6 cellular contexts compared by ENCODE assay signal in the genomic region with DNA sequence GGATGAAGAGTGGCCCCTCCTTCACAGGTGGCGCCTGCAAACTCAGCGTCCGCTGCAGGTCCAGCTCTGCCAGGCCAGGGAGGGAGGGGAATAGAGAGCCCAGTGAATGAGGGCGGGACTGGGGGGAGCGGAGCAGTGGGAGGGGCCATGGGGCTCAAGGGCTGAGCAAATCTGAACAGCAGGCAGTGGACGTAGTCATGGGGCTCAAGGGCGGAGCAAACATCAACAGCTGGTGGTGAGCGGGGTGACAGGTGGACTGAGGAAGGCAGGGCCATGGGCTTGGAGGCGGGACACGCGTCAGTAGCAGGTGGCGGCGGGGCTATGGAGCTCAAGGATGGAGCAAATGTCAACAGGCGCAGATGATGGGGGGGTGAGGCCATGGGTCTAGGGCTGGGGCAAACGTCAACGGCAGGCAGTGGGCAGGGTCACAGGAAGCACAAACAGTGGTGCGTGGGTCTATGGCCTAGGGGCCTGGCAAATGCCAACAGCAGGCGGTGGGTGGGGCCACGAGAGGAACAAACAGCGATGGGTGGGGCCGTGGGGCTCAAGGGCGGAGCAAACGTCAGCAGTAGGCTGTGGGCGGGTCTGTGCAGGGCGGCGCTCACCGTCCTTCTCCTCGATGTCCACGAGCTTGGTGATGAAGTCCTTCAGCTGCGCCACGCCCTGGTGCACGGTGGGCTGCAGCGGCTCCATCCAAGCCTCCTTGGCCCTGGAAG. TPM values are rescaled to one million over a fixed set of nuclear protein-coding genes. Genes with fewer than 3 reads are reported as not detected.
DNase-seq lines count a peak whose midpoint lies in the region; ATAC-seq and TF ChIP-seq lines count a peak whose summit lies in the region.
"Not testable (repeated sequence)": the region's sequence is repeated elsewhere in the genome, so short reads cannot be mapped to it uniquely, and the experiment has no call there.

No MANE protein-coding gene starts in this region.

- intact Hi-C loops in right lobe of liver (cut with DNase I); upper lobe of right lung (cut with DNase I): not testable (repeated sequence)

- not testable (repeated sequence) for H3K27ac ChIP-seq in right lobe of liver, upper lobe of right lung

- H3K36me3 ChIP-seq in right lobe of liver, upper lobe of right lung: not testable (repeated sequence)

- TF ChIP-seq CTCF in right lobe of liver (IDR thresholded peaks at IDR 0.05); upper lobe of right lung (IDR thresholded peaks at IDR 0.05): not testable (repeated sequence)

- H3K36me3 Mint-ChIP-seq in activated T-cell treated with anti-CD3 and anti-CD28 coated beads, Interleukin-2, amount 50 U/mL, for 72 hours (ENCODE audit: insufficient read depth in 2 of 2), result not testable (repeated sequence)

- ATAC-seq in GM19395 (IDR thresholded peaks at IDR 0.05; ENCODE audit: unreplicated experiment) (peak; percentile 49), HG02759 (IDR thresholded peaks at IDR 0.05; ENCODE audit: unreplicated experiment) (peak; percentile 41), HG03460 (IDR thresholded peaks at IDR 0.05; ENCODE audit: unreplicated experiment) (peak; percentile 52), right lobe of liver (peak; percentile 69 to 74 (median 72)), upper lobe of right lung (peak; percentile 83)
- peak; percentile 45 to 60 for ATAC-seq in activated T-cell treated with anti-CD3 and anti-CD28 coated beads, Interleukin-2, amount 50 U/mL, for 72 hours (replicated peaks in 1 of 2)

- TF ChIP-seq POLR2A in right lobe of liver (IDR thresholded peaks at IDR 0.05), result not testable (repeated sequence)

- no CpG with 5 or more reads among the region's 33 CpGs for WGBS in right lobe of liver (ENCODE audit: insufficient coverage, low coverage, low lambda C conversion rate, missing lambda C conversion rate)

- H3K4me3 ChIP-seq in right lobe of liver, upper lobe of right lung: not testable (repeated sequence)

- not testable (repeated sequence) for H3K27me3 ChIP-seq in right lobe of liver, upper lobe of right lung

- H3K4me1 ChIP-seq in right lobe of liver, upper lobe of right lung: not testable (repeated sequence)

- not testable (repeated sequence) for DNase-seq in activated T-cell treated with anti-CD3 and anti-CD28 coated beads, Interleukin-2, amount 50 U/mL, for 72 hours; right lobe of liver
- DNase-seq in upper lobe of right lung, result peak; percentile 71

- H3K9me3 ChIP-seq in right lobe of liver, upper lobe of right lung: not testable (repeated sequence)

- not testable (repeated sequence) for H3K4me1 Mint-ChIP-seq in activated T-cell treated with anti-CD3 and anti-CD28 coated beads, Interleukin-2, amount 50 U/mL, for 72 hours (ENCODE audit: low read depth)

- H3K4me3 Mint-ChIP-seq in activated T-cell treated with anti-CD3 and anti-CD28 coated beads, Interleukin-2, amount 50 U/mL, for 72 hours, result not testable (repeated sequence)

- not testable (repeated sequence) for H3K9me3 Mint-ChIP-seq in activated T-cell treated with anti-CD3 and anti-CD28 coated beads, Interleukin-2, amount 50 U/mL, for 72 hours

- not testable (repeated sequence) for H3K27ac Mint-ChIP-seq in activated T-cell treated with anti-CD3 and anti-CD28 coated beads, Interleukin-2, amount 50 U/mL, for 72 hours

- H3K27me3 Mint-ChIP-seq in activated T-cell treated with anti-CD3 and anti-CD28 coated beads, Interleukin-2, amount 50 U/mL, for 72 hours (ENCODE audit: low read depth), result not testable (repeated sequence)

RNA-seq across cellular contexts. Expression of a gene that starts 14.7 kb away (rescaled TPM):
- 10 to 100 TPM; 40.5 to 53.5 TPM for total RNA-seq in activated T-cell treated with anti-CD3 and anti-CD28 coated beads, Interleukin-2, amount 50 U/mL, for 72 hours
- total RNA-seq in right lobe of liver (10 to 100 TPM; 18.8 to 27.1 (median 20.3) TPM), upper lobe of right lung (35.0 TPM)

RNA-seq across cellular contexts. Expression of a gene that starts 24.2 kb away (rescaled TPM):
- 10 to 100 TPM; 20.0 to 29.8 TPM for total RNA-seq in activated T-cell treated with anti-CD3 and anti-CD28 coated beads, Interleukin-2, amount 50 U/mL, for 72 hours
- total RNA-seq in right lobe of liver (1 to 10 TPM; 1.1 to 3.4 (median 2.7) TPM), upper lobe of right lung (30.0 TPM)

RNA-seq across cellular contexts. Expression of a gene that starts 28.6 kb away (rescaled TPM):
- 10 to 100 TPM; 13.1 to 13.6 TPM for total RNA-seq in activated T-cell treated with anti-CD3 and anti-CD28 coated beads, Interleukin-2, amount 50 U/mL, for 72 hours
- total RNA-seq in right lobe of liver (10 to 100 TPM in 4 of 6 experiments, 1 to 10 TPM in 2; 8.3 to 15.5 (median 12.9) TPM), upper lobe of right lung (15.7 TPM)

RNA-seq across cellular contexts. Expression of a gene that starts 28.7 kb away (rescaled TPM):
- 10 to 100 TPM in 1 of 2 donors, 1 to 10 TPM in 1; 9.1 to 11.8 TPM for total RNA-seq in activated T-cell treated with anti-CD3 and anti-CD28 coated beads, Interleukin-2, amount 50 U/mL, for 72 hours
- total RNA-seq in right lobe of liver (10 to 100 TPM in 1 of 6 experiments, 1 to 10 TPM in 5; 3.7 to 11.7 (median 5.6) TPM), upper lobe of right lung (7.4 TPM)

RNA-seq across cellular contexts. Expression of a gene that starts 50.1 kb away (rescaled TPM):
- 10 to 100 TPM; 24.8 to 37.9 TPM for total RNA-seq in activated T-cell treated with anti-CD3 and anti-CD28 coated beads, Interleukin-2, amount 50 U/mL, for 72 hours
- total RNA-seq in right lobe of liver (10 to 100 TPM in 2 of 6 experiments, 1 to 10 TPM in 2, under 1 TPM in 1, not detected in 1; 0.43 to 10.8 (median 7.9) TPM), upper lobe of right lung (19.3 TPM)
